Comparison of ENCODE assay signal across 8 cellular contexts in the genomic region with DNA sequence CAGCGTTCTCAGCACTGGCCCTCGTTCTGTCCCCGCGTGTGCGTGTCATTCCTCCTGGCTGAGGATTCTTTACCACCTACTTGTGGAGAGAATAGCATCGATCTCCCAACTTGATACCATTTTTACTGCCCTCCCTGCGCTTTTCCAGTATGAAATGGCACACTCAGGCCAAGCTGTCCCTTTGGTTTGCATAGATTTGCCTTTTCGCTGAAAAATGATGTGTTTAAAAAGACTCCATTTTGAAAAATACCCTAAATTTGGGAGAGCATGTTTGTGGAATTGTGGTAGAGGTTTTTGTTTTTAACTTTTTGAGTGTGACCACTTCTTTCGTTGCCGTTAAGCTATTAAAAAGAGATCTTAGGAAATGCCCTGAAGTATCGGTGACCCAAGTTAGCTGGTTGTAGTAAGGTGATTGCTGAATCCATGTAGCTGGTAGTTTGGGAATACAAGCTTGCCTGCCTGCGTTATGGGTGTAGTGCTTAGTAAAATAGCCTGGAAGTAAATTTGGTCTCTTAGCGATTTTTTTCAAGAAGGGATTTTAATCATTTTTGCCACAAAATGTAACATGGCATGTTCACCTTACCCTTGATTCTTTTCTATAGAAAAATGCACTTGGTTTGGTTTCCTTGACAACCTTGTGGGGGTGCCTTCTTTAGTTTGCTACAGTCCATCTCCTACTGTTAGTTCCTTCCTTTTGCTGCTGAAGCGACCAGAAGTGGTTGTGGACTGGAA. TPM values are rescaled to one million over a fixed set of nuclear protein-coding genes. Genes with fewer than 3 reads are reported as not detected.
DNase-seq lines count a peak whose midpoint lies in the region; ATAC-seq and TF ChIP-seq lines count a peak whose summit lies in the region.

No MANE protein-coding gene starts in this region.

- H3K27ac ChIP-seq in iPS-20b (ENCODE audit: low read length), result no peak overlapping the region
- no peak overlapping the region for H3K27ac ChIP-seq in suprapubic skin

- H3K9ac ChIP-seq in iPS-20b (ENCODE audit: low read depth, low read length), result peak overlapping the region; percentile 86

- H3K27me3 Mint-ChIP-seq in IgD-negative memory B cell, result no peaks in the 10 kb centered on the region
- H3K27me3 Mint-ChIP-seq in activated naive CD8-positive, alpha-beta T cell, result no peaks in the 10 kb centered on the region

- H3K4me3 ChIP-seq in GM12875 (ENCODE audit: low read depth, low read length), result peak overlapping the region; percentile 93
- peak overlapping the region; percentile 92 for H3K4me3 ChIP-seq in iPS-20b (ENCODE audit: low read length)
- H3K4me3 ChIP-seq in suprapubic skin, result peak overlapping the region; percentile 86

- H3K36me3 ChIP-seq in iPS-20b (ENCODE audit: insufficient read depth, low read depth, low read length), result no peaks in the 10 kb centered on the region
- no peaks in the 10 kb centered on the region for H3K36me3 ChIP-seq in suprapubic skin

- peak overlapping the region; percentile 86 to 93 (median 92) for H3K4me3 Mint-ChIP-seq in IgD-negative memory B cell
- H3K4me3 Mint-ChIP-seq in activated naive CD8-positive, alpha-beta T cell, result peak overlapping the region; percentile 89

- TF ChIP-seq EP300 in suprapubic skin (IDR thresholded peaks at IDR 0.05), result no peak

- no peaks in the 10 kb centered on the region for H3K27me3 ChIP-seq in iPS-20b (ENCODE audit: insufficient read depth, low read length)
- H3K27me3 ChIP-seq in suprapubic skin, result no peaks in the 10 kb centered on the region

- H3K4me1 ChIP-seq in iPS-20b (ENCODE audit: insufficient read depth, low read length), result peaks cover 8% of the 10 kb centered on the region
- peaks cover 21% of the 10 kb centered on the region for H3K4me1 ChIP-seq in suprapubic skin

- 19% methylated on average over 14 of the region's 14 CpGs for whole genome bisulfite sequencing in suprapubic skin

- DNase-seq in suprapubic skin (ENCODE audit: low spot score in 2 of 2) (no peak), T1000 (lab: John Stamatoyannopoulos, UW) (no peak)

- H3K4me1 Mint-ChIP-seq in IgD-negative memory B cell, result peaks cover 7 to 27% (median 14%) of the 10 kb centered on the region in 3 donors
- peaks cover 27% of the 10 kb centered on the region for H3K4me1 Mint-ChIP-seq in activated naive CD8-positive, alpha-beta T cell (ENCODE audit: low read depth)

- no peaks in the 10 kb centered on the region for H3K9me3 Mint-ChIP-seq in IgD-negative memory B cell
- no peaks in the 10 kb centered on the region for H3K9me3 Mint-ChIP-seq in activated naive CD8-positive, alpha-beta T cell (ENCODE audit: low read depth)

- H3K27ac Mint-ChIP-seq in IgD-negative memory B cell, result peak overlapping the region; percentile 67 to 74 (median 70)
- peak overlapping the region; percentile 90 for H3K27ac Mint-ChIP-seq in activated naive CD8-positive, alpha-beta T cell

- H3K9me3 ChIP-seq in iPS-20b (ENCODE audit: insufficient read depth, low read depth, low read length) (no peaks in the 10 kb centered on the region), suprapubic skin (no peaks in the 10 kb centered on the region)

- no peak for TF ChIP-seq POLR2A in suprapubic skin (IDR thresholded peaks at IDR 0.05)

- TF ChIP-seq CTCF in GM12875 (IDR thresholded peaks at IDR 0.05; ENCODE audit: borderline replicate concordance, insufficient read depth, low read depth, low read length), result no peak
- TF ChIP-seq CTCF in suprapubic skin (IDR thresholded peaks at IDR 0.05), result no peak

- ATAC-seq in HG02759 (IDR thresholded peaks at IDR 0.05; ENCODE audit: unreplicated experiment) (no peak), HG02571 (IDR thresholded peaks at IDR 0.05; ENCODE audit: unreplicated experiment) (no peak)

- H3K36me3 Mint-ChIP-seq in IgD-negative memory B cell, result no peaks in the 10 kb centered on the region
- H3K36me3 Mint-ChIP-seq in activated naive CD8-positive, alpha-beta T cell, result no peaks in the 10 kb centered on the region

RNA-seq across cellular contexts. Expression of a gene that starts 1.0 kb away (rescaled TPM):
- polyA plus RNA-seq in IgD-negative memory B cell, result 6.6 TPM
- 1 to 10 TPM; 4.5 to 10.0 (median 7.3) TPM for total RNA-seq in suprapubic skin
